Comparison of ENCODE assay signal across 1 cellular context in the genomic region with DNA sequence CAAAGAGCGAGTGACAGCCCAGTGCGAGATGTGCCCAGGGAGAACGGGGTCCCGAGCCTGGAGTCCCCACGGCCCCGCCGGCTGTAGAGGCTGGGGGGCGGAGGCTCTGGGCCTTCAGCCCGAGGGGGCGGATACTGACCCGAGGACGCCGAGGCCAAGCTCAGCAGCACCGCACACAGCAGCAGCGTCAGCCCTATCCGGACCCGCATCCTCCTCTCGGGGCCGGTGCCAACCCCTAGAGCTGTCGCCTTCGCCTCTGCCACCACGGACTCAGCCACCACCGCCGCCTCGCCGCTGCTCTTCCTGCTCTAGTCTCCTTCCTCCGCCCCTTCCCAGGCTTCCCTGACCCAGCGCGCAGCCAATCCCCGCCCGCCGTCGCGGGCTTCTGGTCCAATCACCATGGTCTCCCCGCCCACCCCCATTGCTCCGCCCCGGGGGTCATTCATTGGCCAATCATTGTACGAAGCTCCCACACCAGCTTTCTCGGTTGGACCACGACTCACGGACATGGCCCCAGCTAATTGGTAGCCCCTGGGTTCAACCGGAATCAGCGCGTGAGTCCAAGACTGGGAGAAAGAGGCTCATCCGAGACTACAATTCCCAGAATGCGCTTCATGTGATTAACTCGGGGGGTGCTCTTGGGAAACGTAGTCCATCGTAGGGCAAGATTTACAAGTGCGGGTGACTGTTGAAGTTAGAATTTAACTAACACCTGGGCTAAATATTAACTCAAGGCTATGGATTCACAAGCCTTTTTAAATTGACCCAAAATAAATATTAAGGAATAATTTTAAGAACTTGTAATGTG.
TF ChIP-seq lines count a peak whose summit lies in the region.

A gene (minus strand): TSS at position 318 of the 808 bp plus-strand sequence. CDS start 109 bp downstream, at position 209.

TF ChIP-seq in HepG2, 621 proteins besides CTCF, POLR2A, EP300 and RAD21 (continued from another document and continues in another):
- TF ChIP-seq DPF2 (CRISPR knock-in tag; IDR thresholded peaks at IDR 0.05; ENCODE audit: borderline replicate concordance, low read depth) (no peak), SPEN (CRISPR knock-in tag; IDR thresholded peaks at IDR 0.05; ENCODE audit: low read depth) (no peak), GZF1 (CRISPR knock-in tag; IDR thresholded peaks at IDR 0.05) (no peak), DNMT3B (CRISPR knock-in tag; conservative IDR thresholded peaks at IDR 0.05) (no peak), HOXA3 (CRISPR knock-in tag; IDR thresholded peaks at IDR 0.05) (peak; percentile 10; the same call in 1 of the 2 replicates), ZNF598 (CRISPR knock-in tag; IDR thresholded peaks at IDR 0.05; ENCODE audit: borderline replicate concordance) (no peak), ELF3 (CRISPR knock-in tag; IDR thresholded peaks at IDR 0.05) (peak; percentile 27; the same call in 1 of the 2 replicates), BHLHE40 (IDR thresholded peaks at IDR 0.05; ENCODE audit: low read length) (peak; percentile 62), KDM4B (CRISPR knock-in tag; IDR thresholded peaks at IDR 0.05) (no peak), RXRA (CRISPR knock-in tag; IDR thresholded peaks at IDR 0.05) (no peak), SALL2 (CRISPR knock-in tag; IDR thresholded peaks at IDR 0.05) (no peak; the same call in 1 of the 2 replicates), ZFP37 (CRISPR knock-in tag; IDR thresholded peaks at IDR 0.05; ENCODE audit: borderline replicate concordance) (no peak), ZMAT3 (CRISPR knock-in tag; conservative IDR thresholded peaks at IDR 0.05) (no peak), NFIB (CRISPR knock-in tag; IDR thresholded peaks at IDR 0.05; ENCODE audit: borderline replicate concordance) (no peak), NR2F1 (CRISPR knock-in tag; IDR thresholded peaks at IDR 0.05) (no peak), KDM3A (CRISPR knock-in tag; IDR thresholded peaks at IDR 0.05; ENCODE audit: low read depth) (no peak), ZNF367 (CRISPR knock-in tag; IDR thresholded peaks at IDR 0.05; ENCODE audit: borderline replicate concordance) (no peak), ZNF230 (CRISPR knock-in tag; IDR thresholded peaks at IDR 0.05) (no peak), ZFAT (CRISPR knock-in tag; conservative IDR thresholded peaks at IDR 0.05) (no peak), ZNF121 (CRISPR knock-in tag; IDR thresholded peaks at IDR 0.05) (no peak), THYN1 (CRISPR knock-in tag; IDR thresholded peaks at IDR 0.05; ENCODE audit: borderline replicate concordance, low read depth) (no peak), HNRNPL (IDR thresholded peaks at IDR 0.05; ENCODE audit: low read depth, low read length) (0 out of 2 replicates have a peak, but pooled peaks have one; percentile 56), ZNF564 (CRISPR knock-in tag; IDR thresholded peaks at IDR 0.05) (no peak), ZNF543 (CRISPR knock-in tag; IDR thresholded peaks at IDR 0.05) (no peak), TCF12 (IDR thresholded peaks at IDR 0.05) (no peak), TCF12 (CRISPR knock-in tag; IDR thresholded peaks at IDR 0.05) (no peak), ARNT2 (CRISPR knock-in tag; IDR thresholded peaks at IDR 0.05; ENCODE audit: low read depth) (peak; percentile 58; the same call in 1 of the 2 replicates), CBX5 (CRISPR knock-in tag; IDR thresholded peaks at IDR 0.05; ENCODE audit: borderline replicate concordance) (no peak)
- TF ChIP-seq, protein P1, sequence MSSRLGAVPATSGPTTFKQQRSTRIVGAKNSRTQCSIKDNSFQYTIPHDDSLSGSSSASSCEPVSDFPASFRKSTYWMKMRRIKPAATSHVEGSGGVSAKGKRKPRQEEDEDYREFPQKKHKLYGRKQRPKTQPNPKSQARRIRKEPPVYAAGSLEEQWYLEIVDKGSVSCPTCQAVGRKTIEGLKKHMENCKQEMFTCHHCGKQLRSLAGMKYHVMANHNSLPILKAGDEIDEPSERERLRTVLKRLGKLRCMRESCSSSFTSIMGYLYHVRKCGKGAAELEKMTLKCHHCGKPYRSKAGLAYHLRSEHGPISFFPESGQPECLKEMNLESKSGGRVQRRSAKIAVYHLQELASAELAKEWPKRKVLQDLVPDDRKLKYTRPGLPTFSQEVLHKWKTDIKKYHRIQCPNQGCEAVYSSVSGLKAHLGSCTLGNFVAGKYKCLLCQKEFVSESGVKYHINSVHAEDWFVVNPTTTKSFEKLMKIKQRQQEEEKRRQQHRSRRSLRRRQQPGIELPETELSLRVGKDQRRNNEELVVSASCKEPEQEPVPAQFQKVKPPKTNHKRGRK (CRISPR knock-in tag; IDR thresholded peaks at IDR 0.05): no peak
- TF ChIP-seq, protein P2, sequence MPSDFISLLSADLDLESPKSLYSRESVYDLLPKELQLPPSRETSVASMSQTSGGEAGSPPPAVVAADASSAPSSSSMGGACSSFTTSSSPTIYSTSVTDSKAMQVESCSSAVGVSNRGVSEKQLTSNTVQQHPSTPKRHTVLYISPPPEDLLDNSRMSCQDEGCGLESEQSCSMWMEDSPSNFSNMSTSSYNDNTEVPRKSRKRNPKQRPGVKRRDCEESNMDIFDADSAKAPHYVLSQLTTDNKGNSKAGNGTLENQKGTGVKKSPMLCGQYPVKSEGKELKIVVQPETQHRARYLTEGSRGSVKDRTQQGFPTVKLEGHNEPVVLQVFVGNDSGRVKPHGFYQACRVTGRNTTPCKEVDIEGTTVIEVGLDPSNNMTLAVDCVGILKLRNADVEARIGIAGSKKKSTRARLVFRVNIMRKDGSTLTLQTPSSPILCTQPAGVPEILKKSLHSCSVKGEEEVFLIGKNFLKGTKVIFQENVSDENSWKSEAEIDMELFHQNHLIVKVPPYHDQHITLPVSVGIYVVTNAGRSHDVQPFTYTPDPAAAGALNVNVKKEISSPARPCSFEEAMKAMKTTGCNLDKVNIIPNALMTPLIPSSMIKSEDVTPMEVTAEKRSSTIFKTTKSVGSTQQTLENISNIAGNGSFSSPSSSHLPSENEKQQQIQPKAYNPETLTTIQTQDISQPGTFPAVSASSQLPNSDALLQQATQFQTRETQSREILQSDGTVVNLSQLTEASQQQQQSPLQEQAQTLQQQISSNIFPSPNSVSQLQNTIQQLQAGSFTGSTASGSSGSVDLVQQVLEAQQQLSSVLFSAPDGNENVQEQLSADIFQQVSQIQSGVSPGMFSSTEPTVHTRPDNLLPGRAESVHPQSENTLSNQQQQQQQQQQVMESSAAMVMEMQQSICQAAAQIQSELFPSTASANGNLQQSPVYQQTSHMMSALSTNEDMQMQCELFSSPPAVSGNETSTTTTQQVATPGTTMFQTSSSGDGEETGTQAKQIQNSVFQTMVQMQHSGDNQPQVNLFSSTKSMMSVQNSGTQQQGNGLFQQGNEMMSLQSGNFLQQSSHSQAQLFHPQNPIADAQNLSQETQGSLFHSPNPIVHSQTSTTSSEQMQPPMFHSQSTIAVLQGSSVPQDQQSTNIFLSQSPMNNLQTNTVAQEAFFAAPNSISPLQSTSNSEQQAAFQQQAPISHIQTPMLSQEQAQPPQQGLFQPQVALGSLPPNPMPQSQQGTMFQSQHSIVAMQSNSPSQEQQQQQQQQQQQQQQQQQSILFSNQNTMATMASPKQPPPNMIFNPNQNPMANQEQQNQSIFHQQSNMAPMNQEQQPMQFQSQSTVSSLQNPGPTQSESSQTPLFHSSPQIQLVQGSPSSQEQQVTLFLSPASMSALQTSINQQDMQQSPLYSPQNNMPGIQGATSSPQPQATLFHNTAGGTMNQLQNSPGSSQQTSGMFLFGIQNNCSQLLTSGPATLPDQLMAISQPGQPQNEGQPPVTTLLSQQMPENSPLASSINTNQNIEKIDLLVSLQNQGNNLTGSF (CRISPR knock-in tag; IDR thresholded peaks at IDR 0.05): no peak
- TF ChIP-seq, protein P3, sequence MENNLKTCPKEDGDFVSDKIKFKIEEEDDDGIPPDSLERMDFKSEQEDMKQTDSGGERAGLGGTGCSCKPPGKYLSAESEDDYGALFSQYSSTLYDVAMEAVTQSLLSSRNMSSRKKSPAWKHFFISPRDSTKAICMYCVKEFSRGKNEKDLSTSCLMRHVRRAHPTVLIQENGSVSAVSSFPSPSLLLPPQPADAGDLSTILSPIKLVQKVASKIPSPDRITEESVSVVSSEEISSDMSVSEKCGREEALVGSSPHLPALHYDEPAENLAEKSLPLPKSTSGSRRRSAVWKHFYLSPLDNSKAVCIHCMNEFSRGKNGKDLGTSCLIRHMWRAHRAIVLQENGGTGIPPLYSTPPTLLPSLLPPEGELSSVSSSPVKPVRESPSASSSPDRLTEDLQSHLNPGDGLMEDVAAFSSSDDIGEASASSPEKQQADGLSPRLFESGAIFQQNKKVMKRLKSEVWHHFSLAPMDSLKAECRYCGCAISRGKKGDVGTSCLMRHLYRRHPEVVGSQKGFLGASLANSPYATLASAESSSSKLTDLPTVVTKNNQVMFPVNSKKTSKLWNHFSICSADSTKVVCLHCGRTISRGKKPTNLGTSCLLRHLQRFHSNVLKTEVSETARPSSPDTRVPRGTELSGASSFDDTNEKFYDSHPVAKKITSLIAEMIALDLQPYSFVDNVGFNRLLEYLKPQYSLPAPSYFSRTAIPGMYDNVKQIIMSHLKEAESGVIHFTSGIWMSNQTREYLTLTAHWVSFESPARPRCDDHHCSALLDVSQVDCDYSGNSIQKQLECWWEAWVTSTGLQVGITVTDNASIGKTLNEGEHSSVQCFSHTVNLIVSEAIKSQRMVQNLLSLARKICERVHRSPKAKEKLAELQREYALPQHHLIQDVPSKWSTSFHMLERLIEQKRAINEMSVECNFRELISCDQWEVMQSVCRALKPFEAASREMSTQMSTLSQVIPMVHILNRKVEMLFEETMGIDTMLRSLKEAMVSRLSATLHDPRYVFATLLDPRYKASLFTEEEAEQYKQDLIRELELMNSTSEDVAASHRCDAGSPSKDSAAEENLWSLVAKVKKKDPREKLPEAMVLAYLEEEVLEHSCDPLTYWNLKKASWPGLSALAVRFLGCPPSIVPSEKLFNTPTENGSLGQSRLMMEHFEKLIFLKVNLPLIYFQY (CRISPR knock-in tag; IDR thresholded peaks at IDR 0.05; ENCODE audit: borderline replicate concordance): no peak
- TF ChIP-seq, protein P4, sequence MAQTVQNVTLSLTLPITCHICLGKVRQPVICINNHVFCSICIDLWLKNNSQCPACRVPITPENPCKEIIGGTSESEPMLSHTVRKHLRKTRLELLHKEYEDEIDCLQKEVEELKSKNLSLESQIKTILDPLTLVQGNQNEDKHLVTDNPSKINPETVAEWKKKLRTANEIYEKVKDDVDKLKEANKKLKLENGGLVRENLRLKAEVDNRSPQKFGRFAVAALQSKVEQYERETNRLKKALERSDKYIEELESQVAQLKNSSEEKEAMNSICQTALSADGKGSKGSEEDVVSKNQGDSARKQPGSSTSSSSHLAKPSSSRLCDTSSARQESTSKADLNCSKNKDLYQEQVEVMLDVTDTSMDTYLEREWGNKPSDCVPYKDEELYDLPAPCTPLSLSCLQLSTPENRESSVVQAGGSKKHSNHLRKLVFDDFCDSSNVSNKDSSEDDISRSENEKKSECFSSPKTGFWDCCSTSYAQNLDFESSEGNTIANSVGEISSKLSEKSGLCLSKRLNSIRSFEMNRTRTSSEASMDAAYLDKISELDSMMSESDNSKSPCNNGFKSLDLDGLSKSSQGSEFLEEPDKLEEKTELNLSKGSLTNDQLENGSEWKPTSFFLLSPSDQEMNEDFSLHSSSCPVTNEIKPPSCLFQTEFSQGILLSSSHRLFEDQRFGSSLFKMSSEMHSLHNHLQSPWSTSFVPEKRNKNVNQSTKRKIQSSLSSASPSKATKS (CRISPR knock-in tag; IDR thresholded peaks at IDR 0.05): no peak
- TF ChIP-seq, protein P5, sequence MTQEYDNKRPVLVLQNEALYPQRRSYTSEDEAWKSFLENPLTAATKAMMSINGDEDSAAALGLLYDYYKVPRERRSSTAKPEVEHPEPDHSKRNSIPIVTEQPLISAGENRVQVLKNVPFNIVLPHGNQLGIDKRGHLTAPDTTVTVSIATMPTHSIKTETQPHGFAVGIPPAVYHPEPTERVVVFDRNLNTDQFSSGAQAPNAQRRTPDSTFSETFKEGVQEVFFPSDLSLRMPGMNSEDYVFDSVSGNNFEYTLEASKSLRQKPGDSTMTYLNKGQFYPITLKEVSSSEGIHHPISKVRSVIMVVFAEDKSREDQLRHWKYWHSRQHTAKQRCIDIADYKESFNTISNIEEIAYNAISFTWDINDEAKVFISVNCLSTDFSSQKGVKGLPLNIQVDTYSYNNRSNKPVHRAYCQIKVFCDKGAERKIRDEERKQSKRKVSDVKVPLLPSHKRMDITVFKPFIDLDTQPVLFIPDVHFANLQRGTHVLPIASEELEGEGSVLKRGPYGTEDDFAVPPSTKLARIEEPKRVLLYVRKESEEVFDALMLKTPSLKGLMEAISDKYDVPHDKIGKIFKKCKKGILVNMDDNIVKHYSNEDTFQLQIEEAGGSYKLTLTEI (CRISPR knock-in tag; conservative IDR thresholded peaks at IDR 0.05): no peak
- TF ChIP-seq, protein P6, sequence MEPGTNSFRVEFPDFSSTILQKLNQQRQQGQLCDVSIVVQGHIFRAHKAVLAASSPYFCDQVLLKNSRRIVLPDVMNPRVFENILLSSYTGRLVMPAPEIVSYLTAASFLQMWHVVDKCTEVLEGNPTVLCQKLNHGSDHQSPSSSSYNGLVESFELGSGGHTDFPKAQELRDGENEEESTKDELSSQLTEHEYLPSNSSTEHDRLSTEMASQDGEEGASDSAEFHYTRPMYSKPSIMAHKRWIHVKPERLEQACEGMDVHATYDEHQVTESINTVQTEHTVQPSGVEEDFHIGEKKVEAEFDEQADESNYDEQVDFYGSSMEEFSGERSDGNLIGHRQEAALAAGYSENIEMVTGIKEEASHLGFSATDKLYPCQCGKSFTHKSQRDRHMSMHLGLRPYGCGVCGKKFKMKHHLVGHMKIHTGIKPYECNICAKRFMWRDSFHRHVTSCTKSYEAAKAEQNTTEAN (CRISPR knock-in tag; conservative IDR thresholded peaks at IDR 0.05): no peak
